ENCODE assay signal across 34 cellular contexts in genomic region chr12:48191096-48191495, GRCh38. TPM values are rescaled to one million over a fixed set of nuclear protein-coding genes. Genes with fewer than 3 reads are reported as not detected.
"Had no signal": no experiment of that assay in that cellular context is flagged by ENCODE, and none has a peak within 500 bp of the region (broad histone marks: within the 10 kb centered on the region; RNA-seq: fewer than 3 reads in every experiment).

No MANE protein-coding gene starts in this region.

- ATAC-seq: activated CD8-positive, alpha-beta T cell treated with anti-CD3 and anti-CD28 coated beads for 36 hours; activated T-cell treated with anti-CD3 and anti-CD28 coated beads, Interleukin-2, amount 50 U/mL, for 4 hours; activated T-helper 17 cell treated with anti-CD3 and anti-CD28 coated beads, Interleukin-2, amount 50 U/mL, for 72 hours; body of pancreas; gastroesophageal sphincter had no signal

- H3K9me3 ChIP-seq: body of pancreas, colonic mucosa, esophagus muscularis mucosa, gastroesophageal sphincter had no signal

- FAIRE-seq: endometrium, endothelial cell of umbilical vein had no signal

- H3K36me3 ChIP-seq: cardiac muscle cell, colonic mucosa, esophagus muscularis mucosa, gastroesophageal sphincter had no signal

- H3K27ac ChIP-seq: body of pancreas, cardiac muscle cell, colonic mucosa, esophagus muscularis mucosa, gastroesophageal sphincter had no signal

- H3K4me1 ChIP-seq: body of pancreas, colonic mucosa, esophagus muscularis mucosa, gastroesophageal sphincter had no signal

- H3K4me3 ChIP-seq: body of pancreas, cardiac muscle cell, colonic mucosa, esophagus muscularis mucosa, gastroesophageal sphincter had no signal

- H3K27me3 ChIP-seq: body of pancreas, colonic mucosa had no signal

- DNase-seq: activated CD4-positive, alpha-beta T cell treated with anti-CD3 and anti-CD28 coated beads for 4 hours; activated CD4-positive, alpha-beta T cell treated with anti-CD3 and anti-CD28 coated beads, Interleukin-2, amount 50 U/mL, for 1 hour; activated CD4-positive, alpha-beta T cell treated with anti-CD3 and anti-CD28 coated beads, Interleukin-2, amount 50 U/mL, for 48 hours; activated CD4-positive, CD25-positive, alpha-beta regulatory T cell; activated CD4-positive, CD25-positive, alpha-beta regulatory T cell treated with anti-CD3 and anti-CD28 coated beads, Interleukin-2, amount 50 U/mL, for 72 hours; activated CD8-positive, alpha-beta memory T cell treated with anti-CD3 and anti-CD28 coated beads for 24 hours; activated CD8-positive, alpha-beta T cell treated with anti-CD3 and anti-CD28 coated beads for 36 hours; activated effector memory CD4-positive, alpha-beta T cell treated with Interleukin-2 at 50 U/mL for 16 hours; activated gamma-delta T cell treated with Interleukin-2 at 50 U/mL for 16 hours; activated naive CD4-positive, alpha-beta T cell treated with anti-CD3 and anti-CD28 coated beads, Interleukin-2, amount 50 U/mL, for 16 hours; activated naive CD4-positive, alpha-beta T cell treated with Interleukin-2 at 50 U/mL for 16 hours; activated T-cell treated with anti-CD3 and anti-CD28 coated beads, Interleukin-2, amount 50 U/mL, for 4 hours; amniotic stem cell; anterior cingulate cortex; body of pancreas; central memory CD4-positive, alpha-beta T cell; cerebellar nuclear complex; colonic mucosa; effector CD8-positive, alpha-beta T cell; foreskin melanocyte; T-helper 2 cell had no signal

RNA-seq across cellular contexts. Expression of gene CCDC184, which starts 7.7 kb away (rescaled TPM):
- polyA plus RNA-seq: cardiac muscle cell had no signal

RNA-seq across cellular contexts. Expression of gene OR10AD1, which starts 12.0 kb away (rescaled TPM):
- total RNA-seq: activated CD8-positive, alpha-beta T cell treated with anti-CD3 and anti-CD28 coated beads for 36 hours; activated T-cell treated with anti-CD3 and anti-CD28 coated beads, Interleukin-2, amount 50 U/mL, for 4 hours; activated T-helper 17 cell treated with anti-CD3 and anti-CD28 coated beads, Interleukin-2, amount 50 U/mL, for 72 hours; body of pancreas; cardiac muscle cell; colonic mucosa; dermis microvascular lymphatic vessel endothelial cell; endothelial cell of umbilical vein; epithelial cell of proximal tubule; esophagus muscularis mucosa; fibroblast of lung; fibroblast of villous mesenchyme; gastroesophageal sphincter; glomerular endothelial cell; T-helper 1 cell treated with Interleukin-12 subunit alpha and Interleukin-12 subunit beta and Interleukin-4 antibody, amounts not matched to agents 30 ng/mL and 1 ng/mL, for 36 hours had no signal
- polyA plus RNA-seq: adipose tissue, cardiac muscle cell, endothelial cell of umbilical vein, fibroblast of lung had no signal
